Comparison of ENCODE assay signal across 1 cellular context in the genomic region with DNA sequence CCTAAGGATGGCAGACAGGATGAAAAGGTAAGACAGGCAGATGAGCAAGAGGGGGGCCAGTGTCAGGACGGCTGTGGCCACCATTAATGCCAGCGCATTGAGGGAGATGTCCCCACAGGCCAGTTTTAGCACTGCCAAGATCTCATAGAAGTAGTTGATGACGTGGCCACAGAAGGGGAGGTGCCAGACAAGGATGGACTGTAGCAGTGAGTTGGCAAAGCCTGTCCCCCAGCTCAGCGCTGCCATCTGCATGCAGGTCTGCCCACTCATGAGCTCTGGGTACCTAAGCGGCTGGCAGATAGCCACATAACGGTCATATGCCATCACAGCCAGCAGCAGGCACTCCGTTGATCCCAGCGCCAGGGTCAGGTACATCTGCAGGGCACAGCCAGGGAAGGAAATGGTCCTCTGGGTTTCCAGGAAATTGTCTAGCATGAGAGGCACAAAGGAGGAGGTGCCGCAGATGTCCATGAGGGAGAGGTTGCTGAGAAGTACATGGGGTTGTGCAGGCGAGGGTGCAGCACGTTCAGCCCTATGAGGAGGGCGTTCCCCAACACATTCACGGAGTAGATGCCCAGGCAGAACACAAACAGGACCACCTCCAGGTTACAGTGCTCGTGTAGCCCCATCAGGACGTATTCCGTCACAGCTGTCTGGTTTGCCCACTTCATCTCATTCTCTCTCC.
TF ChIP-seq lines count a peak whose summit lies in the region.

No MANE protein-coding gene starts in this region.

TF ChIP-seq in SK-N-SH treated with all-trans-retinoic acid at 6 μM for 48 hours, 23 proteins besides CTCF, POLR2A, EP300 and RAD21 (continued from another document):
- TF ChIP-seq, protein P1, sequence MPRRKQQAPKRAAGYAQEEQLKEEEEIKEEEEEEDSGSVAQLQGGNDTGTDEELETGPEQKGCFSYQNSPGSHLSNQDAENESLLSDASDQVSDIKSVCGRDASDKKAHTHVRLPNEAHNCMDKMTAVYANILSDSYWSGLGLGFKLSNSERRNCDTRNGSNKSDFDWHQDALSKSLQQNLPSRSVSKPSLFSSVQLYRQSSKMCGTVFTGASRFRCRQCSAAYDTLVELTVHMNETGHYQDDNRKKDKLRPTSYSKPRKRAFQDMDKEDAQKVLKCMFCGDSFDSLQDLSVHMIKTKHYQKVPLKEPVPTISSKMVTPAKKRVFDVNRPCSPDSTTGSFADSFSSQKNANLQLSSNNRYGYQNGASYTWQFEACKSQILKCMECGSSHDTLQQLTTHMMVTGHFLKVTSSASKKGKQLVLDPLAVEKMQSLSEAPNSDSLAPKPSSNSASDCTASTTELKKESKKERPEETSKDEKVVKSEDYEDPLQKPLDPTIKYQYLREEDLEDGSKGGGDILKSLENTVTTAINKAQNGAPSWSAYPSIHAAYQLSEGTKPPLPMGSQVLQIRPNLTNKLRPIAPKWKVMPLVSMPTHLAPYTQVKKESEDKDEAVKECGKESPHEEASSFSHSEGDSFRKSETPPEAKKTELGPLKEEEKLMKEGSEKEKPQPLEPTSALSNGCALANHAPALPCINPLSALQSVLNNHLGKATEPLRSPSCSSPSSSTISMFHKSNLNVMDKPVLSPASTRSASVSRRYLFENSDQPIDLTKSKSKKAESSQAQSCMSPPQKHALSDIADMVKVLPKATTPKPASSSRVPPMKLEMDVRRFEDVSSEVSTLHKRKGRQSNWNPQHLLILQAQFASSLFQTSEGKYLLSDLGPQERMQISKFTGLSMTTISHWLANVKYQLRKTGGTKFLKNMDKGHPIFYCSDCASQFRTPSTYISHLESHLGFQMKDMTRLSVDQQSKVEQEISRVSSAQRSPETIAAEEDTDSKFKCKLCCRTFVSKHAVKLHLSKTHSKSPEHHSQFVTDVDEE (CRISPR knock-in tag; IDR thresholded peaks at IDR 0.05) = no peak
- TF ChIP-seq RARB (CRISPR knock-in tag; IDR thresholded peaks at IDR 0.05) (no peak), ESRRG (CRISPR knock-in tag; IDR thresholded peaks at IDR 0.05) (no peak), ZFP3 (CRISPR knock-in tag; IDR thresholded peaks at IDR 0.05) (no peak), ZC3H10 (CRISPR knock-in tag; IDR thresholded peaks at IDR 0.05) (no peak), ZNF565 (CRISPR knock-in tag; conservative IDR thresholded peaks at IDR 0.05; ENCODE audit: low read depth) (no peak), OSR1 (CRISPR knock-in tag; IDR thresholded peaks at IDR 0.05) (no peak)
- TF ChIP-seq, protein P2, sequence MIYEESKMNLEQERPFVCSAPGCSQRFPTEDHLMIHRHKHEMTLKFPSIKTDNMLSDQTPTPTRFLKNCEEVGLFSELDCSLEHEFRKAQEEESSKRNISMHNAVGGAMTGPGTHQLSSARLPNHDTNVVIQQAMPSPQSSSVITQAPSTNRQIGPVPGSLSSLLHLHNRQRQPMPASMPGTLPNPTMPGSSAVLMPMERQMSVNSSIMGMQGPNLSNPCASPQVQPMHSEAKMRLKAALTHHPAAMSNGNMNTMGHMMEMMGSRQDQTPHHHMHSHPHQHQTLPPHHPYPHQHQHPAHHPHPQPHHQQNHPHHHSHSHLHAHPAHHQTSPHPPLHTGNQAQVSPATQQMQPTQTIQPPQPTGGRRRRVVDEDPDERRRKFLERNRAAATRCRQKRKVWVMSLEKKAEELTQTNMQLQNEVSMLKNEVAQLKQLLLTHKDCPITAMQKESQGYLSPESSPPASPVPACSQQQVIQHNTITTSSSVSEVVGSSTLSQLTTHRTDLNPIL (CRISPR knock-in tag; IDR thresholded peaks at IDR 0.05; ENCODE audit: low read depth) = no peak
